Comparison of ENCODE assay signal across 1 cellular context in genomic region chr19:41324921-41325639, GRCh38.
TF ChIP-seq lines count a peak whose summit lies in the region.

No MANE protein-coding gene starts in this region.

TF ChIP-seq in K562, 482 proteins besides CTCF, POLR2A, EP300 and RAD21 (continued from another document):
- TF ChIP-seq UBTF (IDR thresholded peaks at IDR 0.05; ENCODE audit: borderline replicate concordance in 1 of 2, low read depth in 2 of 2, low read length in 2 of 2) (0 out of 4 replicates have a peak, but pooled peaks of 1 of the 2 experiments have one; percentile 58), CCNT2 (IDR thresholded peaks at IDR 0.05; ENCODE audit: borderline replicate concordance, extremely low read depth, insufficient read length, low read depth, low read length) (peak; percentile 51), ARID2 (IDR thresholded peaks at IDR 0.05) (no peak), SIN3A (IDR thresholded peaks at IDR 0.05; ENCODE audit: borderline replicate concordance in 2 of 2, control insufficient read depth in 1 of 2, low read depth in 2 of 2, low read length in 2 of 2) (0 out of 4 replicates have a peak, but pooled peaks of 1 of the 2 experiments have one; percentile 20)
TF ChIP-seq in K562: peak in this region for 57.
